In genomic region chr9:22427226-22427880, GRCh38 we compare ENCODE assay signal across 36 cellular contexts. TPM values are rescaled to one million over a fixed set of nuclear protein-coding genes. Genes with fewer than 3 reads are reported as not detected.
"Had no signal": no experiment of that assay in that cellular context is flagged by ENCODE, and none has a peak within 500 bp of the region (broad histone marks: within the 10 kb centered on the region; RNA-seq: fewer than 3 reads in every experiment).

No MANE protein-coding gene starts in this region.

- H3K36me3 ChIP-seq: adrenal gland, ascending aorta, brain microvascular endothelial cell, breast epithelium, cardiac muscle cell had no signal

- DNase-seq: activated effector memory CD4-positive, alpha-beta T cell treated with anti-CD3 and anti-CD28 coated beads, Interleukin-2, amount 50 U/mL, for 16 hours; activated effector memory CD4-positive, alpha-beta T cell treated with Interleukin-2 at 50 U/mL for 16 hours; activated gamma-delta T cell; activated gamma-delta T cell treated with Interleukin-2 at 50 U/mL for 16 hours; activated naive CD4-positive, alpha-beta T cell; activated naive CD4-positive, alpha-beta T cell treated with anti-CD3 and anti-CD28 coated beads for 36 hours; activated naive CD4-positive, alpha-beta T cell treated with anti-CD3 and anti-CD28 coated beads, Interleukin-2, amount 10 ng/mL, durations not matched to agents 7 days and 5 days; activated naive CD4-positive, alpha-beta T cell treated with anti-CD3 and anti-CD28 coated beads, Interleukin-2, amount 50 U/mL, for 16 hours; activated naive CD4-positive, alpha-beta T cell treated with Interleukin-2 at 50 U/mL for 16 hours; activated naive CD8-positive, alpha-beta T cell treated with anti-CD3 and anti-CD28 coated beads for 36 hours; activated naive CD8-positive, alpha-beta T cell treated with anti-CD3 and anti-CD28 coated beads, Interleukin-2, amount 10 ng/mL, durations not matched to agents 7 days and 5 days; activated naive CD8-positive, alpha-beta T cell treated with anti-CD3 and anti-CD28 coated beads, Interleukin-2, amount 50 U/mL, for 24 hours; activated T-cell treated with anti-CD3 and anti-CD28 coated beads, Interleukin-2, amount 50 U/mL, for 1 hour; activated T-cell treated with anti-CD3 and anti-CD28 coated beads, Interleukin-2, amount 50 U/mL, for 24 hours; activated T-cell treated with anti-CD3 and anti-CD28 coated beads, Interleukin-2, amount 50 U/mL, for 4 hours; activated T-cell treated with anti-CD3 and anti-CD28 coated beads, Interleukin-2, amount 50 U/mL, for 48 hours; activated T-cell treated with anti-CD3 and anti-CD28 coated beads, Interleukin-2, amount 50 U/mL, for 72 hours; adrenal gland; amniotic stem cell; amygdala; anterior cingulate cortex; aorta; body of pancreas; brain microvascular endothelial cell; caudate nucleus; central memory CD4-positive, alpha-beta T cell; cerebellar nuclear complex had no signal

- FAIRE-seq: astrocyte, bronchial epithelial cell had no signal

- H3K9me3 ChIP-seq: adrenal gland, ascending aorta, body of pancreas, breast epithelium had no signal

- H3K4me3 ChIP-seq: adrenal gland, ascending aorta, body of pancreas, breast epithelium, cardiac muscle cell had no signal

- H3K27me3 ChIP-seq: ascending aorta, body of pancreas, brain microvascular endothelial cell, breast epithelium, cardiac muscle cell had no signal

- H3K27ac ChIP-seq: adrenal gland, ascending aorta, body of pancreas, brain microvascular endothelial cell, breast epithelium, cardiac muscle cell had no signal

- H3K4me1 ChIP-seq: adrenal gland, ascending aorta, body of pancreas, breast epithelium had no signal

- ATAC-seq: activated naive CD4-positive, alpha-beta T cell treated with anti-CD3 and anti-CD28 coated beads, Interleukin-2, amount 50 U/mL, for 72 hours; activated naive CD8-positive, alpha-beta T cell treated with anti-CD3 and anti-CD28 coated beads, Interleukin-2, amount 50 U/mL, for 24 hours; activated T-cell treated with anti-CD3 and anti-CD28 coated beads, Interleukin-2, amount 50 U/mL, for 4 hours; activated T-cell treated with anti-CD3 and anti-CD28 coated beads, Interleukin-2, amount 50 U/mL, for 72 hours; activated T-helper 17 cell treated with anti-CD3 and anti-CD28 coated beads, Interleukin-2, amount 50 U/mL, for 72 hours; body of pancreas had no signal

RNA-seq across cellular contexts. Expression of gene DMRTA1, which starts 19.3 kb away (rescaled TPM):
- total RNA-seq: activated naive CD4-positive, alpha-beta T cell treated with anti-CD3 and anti-CD28 coated beads for 36 hours; activated naive CD4-positive, alpha-beta T cell treated with anti-CD3 and anti-CD28 coated beads, Interleukin-2, amount 50 U/mL, for 72 hours; activated naive CD8-positive, alpha-beta T cell treated with anti-CD3 and anti-CD28 coated beads for 36 hours; activated naive CD8-positive, alpha-beta T cell treated with anti-CD3 and anti-CD28 coated beads, Interleukin-2, amount 10 ng/mL, durations not matched to agents 7 days and 5 days; activated T-cell treated with anti-CD3 and anti-CD28 coated beads, Interleukin-2, amount 50 U/mL, for 4 hours; activated T-cell treated with anti-CD3 and anti-CD28 coated beads, Interleukin-2, amount 50 U/mL, for 72 hours; activated T-helper 1 cell treated with anti-CD3 and anti-CD28 coated beads, Interleukin-12 subunit alpha, Interleukin-12 subunit beta, Interleukin-2, Interleukin-4 antibody, amounts not matched to agents 30 ng/mL and 10 ng/mL and 1 ng/mL, durations not matched to agents 14 hours and 24 hours and 36 hours; activated T-helper 2 cell treated with anti-CD3 and anti-CD28 coated beads, Interferon-gamma antibody, Interleukin-2, Interleukin-4, amounts not matched to agents 10 μg/mL and 5 μg/mL and 100 μg/mL, durations not matched to agents 14 hours and 24 hours and 36 hours; ascending aorta had no signal
- polyA plus RNA-seq: aorta had no signal
